In the genomic region with DNA sequence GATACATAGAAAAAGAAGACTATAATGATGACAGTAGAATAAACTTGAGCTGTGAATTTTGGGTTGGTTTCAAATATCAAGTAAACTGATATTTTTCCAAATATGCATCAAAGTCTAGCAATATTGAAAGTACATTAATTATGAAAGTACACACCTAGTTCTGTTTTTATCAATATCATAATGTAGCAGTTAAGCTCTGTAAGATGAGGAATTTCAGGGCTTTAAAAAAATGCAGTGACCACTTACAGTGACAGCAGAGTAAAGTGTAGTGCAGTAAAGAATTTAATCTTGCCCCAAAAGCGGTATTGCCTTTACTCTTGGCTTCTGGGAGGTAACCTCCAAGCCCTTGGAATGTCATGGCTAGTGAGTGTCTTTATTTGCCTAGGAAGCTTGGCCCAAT, we compare ENCODE assay signal across 21 cellular contexts.
DNase-seq lines count a peak whose midpoint lies in the region; ATAC-seq, FAIRE-seq and TF ChIP-seq lines count a peak whose summit lies in the region.
"Had no signal": no experiment of that assay in that cellular context is flagged by ENCODE, and none has a peak within 500 bp of the region (broad histone marks: within the 10 kb centered on the region; RNA-seq: fewer than 3 reads in every experiment).

No MANE protein-coding gene starts in this region.

- no peak overlapping the region for H3K9ac ChIP-seq in H1 (replicated peaks in 1 of 4; ENCODE audit: extremely low read depth in 1 of 4, low read depth in 3 of 4, low read length in 3 of 4)
- H3K9ac ChIP-seq: GM23248 had no signal

- 88% methylated on average over 1 of the region's 1 CpG; no CpG with 5 or more reads in 1 of the 2 experiments for WGBS in H1 (ENCODE audit: extremely low coverage in 1 of 2, insufficient coverage in 1 of 2, insufficient read length in 1 of 2, insufficient replicate concordance in 2 of 2, low coverage in 1 of 2, low lambda C conversion rate in 2 of 2, missing lambda C conversion rate in 1 of 2), 2 experiments

- H3K4me1 ChIP-seq in H1 (replicated peaks in 1 of 4; ENCODE audit: control insufficient read depth in 3 of 4, insufficient read depth in 4 of 4, low read length in 3 of 4) (no peaks in the 10 kb centered on the region), GM23338 (ENCODE audit: insufficient read depth) (0 out of 2 replicates have a peak, but pooled peaks cover 3% of the 10 kb centered on the region)

- no peak overlapping the region for H3K18ac ChIP-seq in H1 (ENCODE audit: extremely low read depth, low read length)

- TF ChIP-seq CTCF in natural killer cell (IDR thresholded peaks at IDR 0.05) (no peak), H1 (IDR thresholded peaks at IDR 0.05; ENCODE audit: control extremely low read depth in 1 of 3, insufficient read depth in 1 of 3, low read depth in 1 of 3, low read length in 3 of 3) (no peak), GM23338 (conservative IDR thresholded peaks at IDR 0.05; ENCODE audit: low read depth in 2 of 2) (no peak)

- H3K4me2 ChIP-seq in H1 (ENCODE audit: insufficient read depth in 1 of 2, low read depth in 2 of 2, low read length in 2 of 2) (no peak overlapping the region), GM23338 (no peak overlapping the region)

- H3K9me2 ChIP-seq in GM23338 (ENCODE audit: insufficient read depth), result no peaks in the 10 kb centered on the region

- no peak overlapping the region for H4K8ac ChIP-seq in H1 (ENCODE audit: extremely low read depth, insufficient read depth, low read length)

- no peak overlapping the region for H3K56ac ChIP-seq in H1 (replicated peaks; ENCODE audit: insufficient read length, low read depth, low read length)

- H3K27ac ChIP-seq in H1 (ENCODE audit: low read depth, low read length), result no peak overlapping the region
- H3K27ac ChIP-seq in GM23338 (ENCODE audit: low read depth), result no peak overlapping the region
- H3K27ac ChIP-seq: C4-2B, GM23248, HL-60 had no signal

- TF ChIP-seq RAD21 in H1 (IDR thresholded peaks at IDR 0.05 in 1 of 2, conservative IDR thresholded peaks at IDR 0.05 in 1 of 2; ENCODE audit: low read depth in 2 of 2, low read length in 2 of 2), result no peak

- H4K20me1 ChIP-seq in H1 (replicated peaks in 1 of 2; ENCODE audit: control insufficient read depth in 1 of 2, insufficient read depth in 2 of 2, low read length in 2 of 2), result no peaks in the 10 kb centered on the region
- no peaks in the 10 kb centered on the region for H4K20me1 ChIP-seq in GM23338 (replicated peaks; ENCODE audit: insufficient read depth)

- peak overlapping the region; percentile 40 for H3K4me3 Mint-ChIP-seq in natural killer cell treated with Interleukin-12 subunit alpha and Interleukin-12 subunit beta and Interleukin-15 and Interleukin-18, amount 100 ng/mL, for 72 hours
- H3K4me3 Mint-ChIP-seq in natural killer cell, result no peak overlapping the region
- no peak overlapping the region for H3K4me3 Mint-ChIP-seq in GM23338
- H3K4me3 Mint-ChIP-seq: CD8-positive, alpha-beta T cell; H9 had no signal

- H2AK5ac ChIP-seq in H1 (ENCODE audit: low read depth, low read length), result no peak overlapping the region

- H4K5ac ChIP-seq in H1 (ENCODE audit: insufficient read length, low read depth, low read length), result no peak overlapping the region

- no peak for TF ChIP-seq EP300 in H1 (IDR thresholded peaks at IDR 0.05; ENCODE audit: borderline replicate concordance in 1 of 2, low read depth in 2 of 2, low read length in 2 of 2)

- no peak overlapping the region for H3K14ac ChIP-seq in H1 (ENCODE audit: insufficient read length)

- CTCF ChIA-PET in H1 (lab: Charles Lee; ENCODE audit: partially characterized antibody), result interaction anchor here (0.7 kb wide), 1 partner anchor 186 kb away, joined by 3 read pairs; no protein-coding TSS in a partner anchor

- no peaks in the 10 kb centered on the region for H3K36me3 Mint-ChIP-seq in natural killer cell treated with Interleukin-12 subunit alpha and Interleukin-12 subunit beta and Interleukin-15 and Interleukin-18, amount 100 ng/mL, for 72 hours
- H3K36me3 Mint-ChIP-seq in natural killer cell (no peaks in the 10 kb centered on the region), GM23338 (ENCODE audit: low read depth) (no peaks in the 10 kb centered on the region; the same call in 2 of the 3 replicates)
- H3K36me3 Mint-ChIP-seq: CD8-positive, alpha-beta T cell had no signal

- H3K79me2 ChIP-seq in H1 (ENCODE audit: control insufficient read depth in 1 of 2, insufficient read depth in 2 of 2, low read length in 2 of 2) (no peaks in the 10 kb centered on the region), GM23338 (replicated peaks; ENCODE audit: insufficient read depth) (no peaks in the 10 kb centered on the region)

- TF ChIP-seq POLR2A in H1 (IDR thresholded peaks at IDR 0.05; ENCODE audit: control extremely low read depth in 1 of 2, low read depth in 2 of 2, low read length in 2 of 2), result no peak

- H3K23me2 ChIP-seq in H1 (ENCODE audit: low read depth, low read length), result no peaks in the 10 kb centered on the region

- no peak overlapping the region for H3K4me3 ChIP-seq in H1 (ENCODE audit: extremely low read depth in 1 of 4, insufficient read depth in 2 of 4, low read depth in 3 of 4, low read length in 4 of 4)
- H3K4me3 ChIP-seq in GM23338, result no peak overlapping the region
- H3K4me3 ChIP-seq: GM23248, K562 had no signal

- H2AFZ ChIP-seq in H1 (ENCODE audit: low read length) (peak overlapping the region; percentile 31; the same call in 1 of the 2 replicates), GM23338 (no peak overlapping the region)
- H2AFZ ChIP-seq: GM23248 had no signal

- no peak overlapping the region for H4K91ac ChIP-seq in H1 (replicated peaks; ENCODE audit: insufficient read length, low read length)

- H3K9me3 Mint-ChIP-seq in natural killer cell treated with Interleukin-12 subunit alpha and Interleukin-12 subunit beta and Interleukin-15 and Interleukin-18, amount 100 ng/mL, for 72 hours, result peaks cover 4% of the 10 kb centered on the region
- H3K9me3 Mint-ChIP-seq in natural killer cell (peaks cover 0 to 6% of the 10 kb centered on the region in 2 donors), GM23338 (no peaks in the 10 kb centered on the region)

- no peaks in the 10 kb centered on the region for H3K9me3 ChIP-seq in H1 (ENCODE audit: insufficient read depth in 2 of 2, low read depth in 1 of 2, low read length in 1 of 2)
- H3K9me3 ChIP-seq: BE2C had no signal

- intact Hi-C loops in natural killer cell (cut with micrococcal nuclease), result no loop called here

- no peak overlapping the region for H3K23ac ChIP-seq in H1 (ENCODE audit: insufficient read length)

- H2BK15ac ChIP-seq in H1 (ENCODE audit: low read length), result no peak overlapping the region

- H3K4me1 Mint-ChIP-seq in natural killer cell treated with Interleukin-12 subunit alpha and Interleukin-12 subunit beta and Interleukin-15 and Interleukin-18, amount 100 ng/mL, for 72 hours (ENCODE audit: low read depth in 2 of 2), result peaks cover 0 to 12% of the 10 kb centered on the region in 2 donors
- H3K4me1 Mint-ChIP-seq in natural killer cell, result no peaks in the 10 kb centered on the region
- peaks cover 4% of the 10 kb centered on the region; the same call in 2 of the 3 replicates for H3K4me1 Mint-ChIP-seq in GM23338
- H3K4me1 Mint-ChIP-seq: H9 had no signal

- no peak overlapping the region for H2BK12ac ChIP-seq in H1 (ENCODE audit: low read depth, low read length)

- H2BK5ac ChIP-seq in H1 (ENCODE audit: low read depth, low read length), result no peak overlapping the region

- no peak overlapping the region for H2BK20ac ChIP-seq in H1 (ENCODE audit: low read length)

- no peaks in the 10 kb centered on the region for H3K79me1 ChIP-seq in H1 (ENCODE audit: low read depth, low read length)

- no peak overlapping the region for H3K27ac Mint-ChIP-seq in natural killer cell treated with Interleukin-12 subunit alpha and Interleukin-12 subunit beta and Interleukin-15 and Interleukin-18, amount 100 ng/mL, for 72 hours
- H3K27ac Mint-ChIP-seq in natural killer cell (no peak overlapping the region), GM23338 (no peak overlapping the region)
- H3K27ac Mint-ChIP-seq: CD8-positive, alpha-beta T cell; H9 had no signal

- no peaks in the 10 kb centered on the region for H3F3A ChIP-seq in GM23338 (replicated peaks; ENCODE audit: low read depth)

- peak in 1 of 2 donors; percentile 73 for ATAC-seq in natural killer cell treated with Interleukin-12 subunit alpha and Interleukin-12 subunit beta and Interleukin-15 and Interleukin-18, amount 100 ng/mL, for 72 hours
- ATAC-seq in natural killer cell (no peak), HG03565 (IDR thresholded peaks at IDR 0.05; ENCODE audit: unreplicated experiment) (peak; percentile 42), GM21619 (IDR thresholded peaks at IDR 0.05; ENCODE audit: unreplicated experiment) (no peak), GM18907 (IDR thresholded peaks at IDR 0.05; ENCODE audit: unreplicated experiment) (no peak), GM23338 (no peak)
- ATAC-seq: CD8-positive, alpha-beta T cell; K562 had no signal

- FAIRE-seq in H1 (lab: Jason Lieb, UNC), result no peak
- FAIRE-seq: D721Med, G401.6, GM12892, K562 had no signal

- no peak overlapping the region for H3K4ac ChIP-seq in H1 (replicated peaks; ENCODE audit: insufficient read length, low read depth, low read length)

- POLR2A ChIA-PET in H1 (lab: Charles Lee; ENCODE audit: partially characterized antibody), result no interaction called here

- H3K27me3 Mint-ChIP-seq in natural killer cell treated with Interleukin-12 subunit alpha and Interleukin-12 subunit beta and Interleukin-15 and Interleukin-18, amount 100 ng/mL, for 72 hours, result peaks cover 0 to 4% of the 10 kb centered on the region in 2 donors
- peaks cover 0 to 15% of the 10 kb centered on the region in 2 donors for H3K27me3 Mint-ChIP-seq in natural killer cell (ENCODE audit: low read depth in 2 of 2)
- H3K27me3 Mint-ChIP-seq in GM23338 (ENCODE audit: insufficient read depth, low read depth, poor library complexity), result no peaks in the 10 kb centered on the region

- no peak overlapping the region for H2BK120ac ChIP-seq in H1 (replicated peaks; ENCODE audit: low read depth, low read length)

- H3K27me3 ChIP-seq in H1 (replicated peaks in 1 of 4; ENCODE audit: control insufficient read depth in 3 of 4, extremely low read depth in 1 of 4, insufficient read depth in 3 of 4, low read length in 3 of 4), result no peaks in the 10 kb centered on the region; a peak in 1 of 7 replicates
- H3K27me3 ChIP-seq in GM23338 (ENCODE audit: insufficient read depth), result no peaks in the 10 kb centered on the region

- H3K36me3 ChIP-seq in H1 (ENCODE audit: control insufficient read depth in 2 of 4, insufficient read depth in 4 of 4, low read length in 3 of 4), result no peaks in the 10 kb centered on the region
- no peaks in the 10 kb centered on the region for H3K36me3 ChIP-seq in GM23338 (ENCODE audit: insufficient read depth)
- H3K36me3 ChIP-seq: BE2C had no signal

- DNase-seq in natural killer cell treated with Interleukin-12 subunit alpha and Interleukin-12 subunit beta and Interleukin-15 and Interleukin-18, amount 100 ng/mL, for 72 hours (ENCODE audit: low spot score), result no peak
- no peak for DNase-seq in natural killer cell
- no peak for DNase-seq in H1 (ENCODE audit: low read depth in 1 of 2, low spot score in 2 of 2)
- no peak for DNase-seq in GM23338 (ENCODE audit: low spot score)
- DNase-seq: BE2C; CD8-positive, alpha-beta T cell; COR-L47; DMS153; DMS79 treated with DMSO at 0.1 percent for 48 hours; EL; GM23248; H9 had no signal

TF ChIP-seq in H1, 55 proteins besides CTCF, POLR2A, EP300 and RAD21 (continues in another document):
- no peak for TF ChIP-seq TAF1 (IDR thresholded peaks at IDR 0.05; ENCODE audit: low read depth, low read length)
